Comparison of ENCODE assay signal across 27 cellular contexts in the genomic region with DNA sequence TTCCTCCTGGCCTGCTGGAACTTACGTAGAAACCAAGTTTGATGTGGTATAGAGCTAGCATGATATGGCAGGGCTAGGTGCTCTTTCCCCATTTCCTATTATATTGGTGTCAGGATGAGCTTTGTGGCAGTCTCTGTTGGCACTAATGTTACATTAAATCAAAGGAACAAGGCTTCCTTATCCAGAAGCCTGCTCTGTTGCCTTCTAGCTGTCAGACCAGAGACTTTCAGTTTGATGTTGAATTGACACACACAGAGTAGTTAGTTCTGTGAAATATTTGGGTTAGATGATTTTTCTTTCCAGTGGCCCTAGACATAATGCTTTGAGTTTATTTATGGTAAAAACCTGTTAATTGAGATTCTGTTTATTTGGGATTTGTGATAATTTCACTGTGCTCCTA.
"Had no signal": no experiment of that assay in that cellular context is flagged by ENCODE, and none has a peak within 500 bp of the region (broad histone marks: within the 10 kb centered on the region; RNA-seq: fewer than 3 reads in every experiment).

No MANE protein-coding gene starts in this region.

- FAIRE-seq: bronchial epithelial cell, TTC549 had no signal

- ATAC-seq: activated CD8-positive, alpha-beta T cell treated with anti-CD3 and anti-CD28 coated beads for 36 hours; activated T-cell treated with anti-CD3 and anti-CD28 coated beads, Interleukin-2, amount 50 U/mL, for 72 hours; activated T-helper 17 cell treated with anti-CD3 and anti-CD28 coated beads, Interleukin-2, amount 50 U/mL, for 72 hours; PC-3 had no signal

- DNase-seq: activated CD4-positive, alpha-beta T cell treated with anti-CD3 and anti-CD28 coated beads, Interleukin-2, amount 10 ng/mL, durations not matched to agents 24 days and 14 days; activated CD4-positive, alpha-beta T cell treated with anti-CD3 and anti-CD28 coated beads, Interleukin-2, amount 50 U/mL, for 4 hours; activated CD8-positive, alpha-beta T cell treated with anti-CD3 and anti-CD28 coated beads for 36 hours; activated effector memory CD4-positive, alpha-beta T cell treated with anti-CD3 and anti-CD28 coated beads, Interleukin-2, amount 50 U/mL, for 16 hours; activated naive CD4-positive, alpha-beta T cell; activated naive CD8-positive, alpha-beta T cell treated with anti-CD3 and anti-CD28 coated beads, Interleukin-2, amount 10 ng/mL, durations not matched to agents 7 days and 5 days; activated T-cell treated with anti-CD3 and anti-CD28 coated beads, Interleukin-2, amount 50 U/mL, for 1 hour; activated T-cell treated with anti-CD3 and anti-CD28 coated beads, Interleukin-2, amount 50 U/mL, for 72 hours; adrenal gland; caudate nucleus; NCI-H1092 treated with DMSO at 0.1 percent for 48 hours; NCI-H1417; NCI-H146; NCI-H187; NCI-H2029 treated with DMSO at 0.1 percent for 48 hours; NCI-H226; NCI-H446 treated with DMSO at 0.1 percent for 48 hours; NCI-H524; NCI-H69; PC-3; Peyer's patch; RPMI8226; SHP77 treated with DMSO at 0.1 percent for 48 hours; SK-N-SH had no signal
